ENCODE assay signal across 22 cellular contexts in the genomic region with DNA sequence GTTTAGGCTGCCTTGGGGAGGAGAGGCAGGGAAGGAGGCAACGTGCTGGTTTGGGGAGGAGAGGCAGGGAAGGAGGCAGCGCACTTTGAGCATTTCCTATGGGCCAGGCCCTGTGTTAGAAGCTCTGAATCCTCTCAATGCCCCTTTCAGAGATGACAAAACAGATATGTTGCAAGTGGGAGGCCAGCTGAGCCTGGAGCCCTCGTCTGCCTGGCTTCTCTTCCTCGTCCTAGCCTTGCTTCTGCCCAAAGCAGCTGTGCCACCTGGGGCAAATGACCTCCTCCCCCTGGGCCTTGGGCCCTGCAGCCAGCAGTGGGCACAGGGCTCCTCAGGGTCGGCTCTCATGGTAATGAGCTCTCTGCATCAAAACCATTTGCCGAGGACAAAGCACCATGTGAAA. TPM values are rescaled to one million over a fixed set of nuclear protein-coding genes. Genes with fewer than 3 reads are reported as not detected.
DNase-seq lines count a peak whose midpoint lies in the region; ATAC-seq and TF ChIP-seq lines count a peak whose summit lies in the region.
"Had no signal": no experiment of that assay in that cellular context is flagged by ENCODE, and none has a peak within 500 bp of the region (broad histone marks: within the 10 kb centered on the region; RNA-seq: fewer than 3 reads in every experiment).

No MANE protein-coding gene starts in this region.

- no peak overlapping the region for H3K27ac Mint-ChIP-seq in T-helper 2 cell treated with Interferon-gamma antibody and Interleukin-4, amounts not matched to agents 5 μg/mL and 100 μg/mL, for 36 hours
- no peak overlapping the region for H3K27ac Mint-ChIP-seq in CD8-positive, alpha-beta T cell
- H3K27ac Mint-ChIP-seq in T-cell = no peak overlapping the region
- no peak overlapping the region for H3K27ac Mint-ChIP-seq in memory B cell

- H3K9me3 Mint-ChIP-seq in T-helper 2 cell treated with Interferon-gamma antibody and Interleukin-4, amounts not matched to agents 5 μg/mL and 100 μg/mL, for 36 hours = no peaks in the 10 kb centered on the region
- H3K9me3 Mint-ChIP-seq in CD8-positive, alpha-beta T cell = no peaks in the 10 kb centered on the region
- H3K9me3 Mint-ChIP-seq in T-cell (no peaks in the 10 kb centered on the region), memory B cell (no peaks in the 10 kb centered on the region)

- intact Hi-C loops in CD8-positive, alpha-beta T cell (cut with DNase I, micrococcal nuclease) = loop anchor here in 1 of 2 experiments (10.0 kb wide), 1 partner anchor 791 kb away; no protein-coding TSS in a partner anchor

- no peak for DNase-seq in T-helper 2 cell treated with Interferon-gamma antibody and Interleukin-4, amounts not matched to agents 5 μg/mL and 100 μg/mL, for 36 hours (ENCODE audit: low spot score)
- DNase-seq in T-helper 2 cell (no peak), T-cell (no peak), memory B cell (ENCODE audit: low spot score in 2 of 2) (no peak), GOT3 (lab: John Stamatoyannopoulos, UW) (no peak), AML-193 (lab: John Stamatoyannopoulos, UW) (no peak)
- no peak for DNase-seq in CD8-positive, alpha-beta T cell
- DNase-seq: activated naive CD4-positive, alpha-beta T cell; brain microvascular endothelial cell; EL; foreskin melanocyte; NCI-H2029; OCI-M1; retina; stimulated activated CD4-positive, alpha-beta T cell treated with anti-CD3 and anti-CD28 coated beads, Interleukin-15, amount 100 ng/mL, for 24 hours had no signal

- no peaks in the 10 kb centered on the region for H3K36me3 ChIP-seq in CD8-positive, alpha-beta T cell (ENCODE audit: insufficient read depth, low read length)
- H3K36me3 ChIP-seq: brain microvascular endothelial cell, neutrophil, SJSA1 had no signal

- no peak overlapping the region for H3K27ac ChIP-seq in CD8-positive, alpha-beta T cell (ENCODE audit: low read depth, low read length)
- H3K27ac ChIP-seq: brain microvascular endothelial cell, coronary artery, epithelial cell of prostate, neutrophil, SJSA1 had no signal

- H3K4me3 ChIP-seq in CD8-positive, alpha-beta T cell (ENCODE audit: low read depth, low read length) = no peak overlapping the region
- H3K4me3 ChIP-seq: A549, coronary artery, SJSA1 had no signal

- H3K36me3 Mint-ChIP-seq in T-helper 2 cell treated with Interferon-gamma antibody and Interleukin-4, amounts not matched to agents 5 μg/mL and 100 μg/mL, for 36 hours (ENCODE audit: low read depth) = no peaks in the 10 kb centered on the region
- no peaks in the 10 kb centered on the region for H3K36me3 Mint-ChIP-seq in CD8-positive, alpha-beta T cell
- H3K36me3 Mint-ChIP-seq in T-cell = no peaks in the 10 kb centered on the region
- peaks cover 1% of the 10 kb centered on the region for H3K36me3 Mint-ChIP-seq in memory B cell

- no peaks in the 10 kb centered on the region for H3K27me3 ChIP-seq in CD8-positive, alpha-beta T cell (ENCODE audit: insufficient read depth, low read length)
- H3K27me3 ChIP-seq: brain microvascular endothelial cell, SJSA1 had no signal

- POLR2A ChIA-PET in CD8-positive, alpha-beta T cell (lab: Charles Lee) = interaction anchor here (1.3 to 1.4 kb wide), 2 partner anchors 10 to 13 kb away, joined by 4 to 6 read pairs; no protein-coding TSS in a partner anchor
- POLR2A ChIA-PET in T-cell (lab: Charles Lee) = no interaction called here

- H3K9me3 ChIP-seq in CD8-positive, alpha-beta T cell (ENCODE audit: low read length) = no peaks in the 10 kb centered on the region
- H3K9me3 ChIP-seq: A549, neutrophil, SJSA1 had no signal

- no peaks in the 10 kb centered on the region for H3K27me3 Mint-ChIP-seq in T-helper 2 cell treated with Interferon-gamma antibody and Interleukin-4, amounts not matched to agents 5 μg/mL and 100 μg/mL, for 36 hours (ENCODE audit: low read depth)
- H3K27me3 Mint-ChIP-seq in CD8-positive, alpha-beta T cell (ENCODE audit: low read depth) = peaks cover 2% of the 10 kb centered on the region
- H3K27me3 Mint-ChIP-seq in T-cell (peaks cover 0 to 21% of the 10 kb centered on the region in 2 donors), memory B cell (peaks cover 30% of the 10 kb centered on the region)

- peaks cover 14% of the 10 kb centered on the region for H3K4me1 Mint-ChIP-seq in T-helper 2 cell treated with Interferon-gamma antibody and Interleukin-4, amounts not matched to agents 5 μg/mL and 100 μg/mL, for 36 hours (ENCODE audit: low read depth)
- H3K4me1 Mint-ChIP-seq in CD8-positive, alpha-beta T cell (ENCODE audit: low read depth) = peaks cover 16% of the 10 kb centered on the region
- H3K4me1 Mint-ChIP-seq in T-cell (peaks cover 13 to 19% (median 14%) of the 10 kb centered on the region in 3 donors), memory B cell (peaks cover 25% of the 10 kb centered on the region)

- no peak for TF ChIP-seq CTCF in CD8-positive, alpha-beta T cell (IDR thresholded peaks at IDR 0.05)

- peak overlapping the region; percentile 52 for H3K4me3 Mint-ChIP-seq in T-helper 2 cell treated with Interferon-gamma antibody and Interleukin-4, amounts not matched to agents 5 μg/mL and 100 μg/mL, for 36 hours
- H3K4me3 Mint-ChIP-seq in CD8-positive, alpha-beta T cell = peak overlapping the region; percentile 79
- H3K4me3 Mint-ChIP-seq in T-cell (peak overlapping the region; percentile 61 to 63 (median 63)), memory B cell (peak overlapping the region; percentile 79)

- H3K4me1 ChIP-seq in CD8-positive, alpha-beta T cell (ENCODE audit: insufficient read depth, low read length) = peaks cover 17% of the 10 kb centered on the region
- H3K4me1 ChIP-seq: A549, SJSA1 had no signal

- CTCF ChIA-PET in CD8-positive, alpha-beta T cell (lab: Charles Lee) = interaction anchor here (2.2 kb wide), 1 partner anchor 37 kb away, joined by 8 read pairs; no protein-coding TSS in a partner anchor
- CTCF ChIA-PET in T-cell (lab: Charles Lee) = interaction anchor here in 1 of 2 donors (0.6 to 1.0 kb wide), 2 partner anchors 32 to 861 kb away, joined by 3 to 6 read pairs; no protein-coding TSS in a partner anchor

- ATAC-seq in CD8-positive, alpha-beta T cell = no peak
- peak in 1 of 4 experiments; percentile 14 for ATAC-seq in T-cell (replicated peaks in 1 of 4)
- no peak for ATAC-seq in memory B cell (ENCODE audit: low read depth)
- ATAC-seq in GM18907 (IDR thresholded peaks at IDR 0.05; ENCODE audit: unreplicated experiment) = no peak

RNA-seq across cellular contexts. Expression of a gene that starts 15.3 kb away (rescaled TPM):
- under 1 TPM; 0.31 to 0.68 TPM for total RNA-seq in CD8-positive, alpha-beta T cell
- 1 to 10 TPM in 3 of 5 donors, under 1 TPM in 2; 0.77 to 3.6 (median 2.2) TPM for total RNA-seq in T-cell
- total RNA-seq: MCF 10A had no signal
